23 cellular contexts compared by ENCODE assay signal in the genomic region with DNA sequence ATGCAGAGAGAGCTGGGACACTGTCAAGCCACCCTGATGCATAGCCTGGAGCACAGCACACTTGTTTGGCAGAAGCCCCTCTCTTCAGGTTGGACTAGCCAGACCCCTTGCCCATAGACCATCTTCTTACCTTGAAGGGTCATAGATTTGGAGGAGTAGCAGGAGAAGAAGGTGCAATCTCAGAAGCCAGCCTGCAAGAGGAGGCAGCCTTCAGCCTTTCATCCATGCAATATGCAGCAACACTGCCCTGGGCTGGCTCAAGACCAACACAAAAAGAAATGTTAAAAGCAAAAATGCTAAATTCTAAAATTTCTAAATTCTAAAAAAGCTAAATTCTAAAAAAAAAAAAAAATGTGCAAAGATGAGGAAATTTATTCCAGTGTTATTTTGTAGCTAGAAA. TPM values are rescaled to one million over a fixed set of nuclear protein-coding genes. Genes with fewer than 3 reads are reported as not detected.
"Had no signal": no experiment of that assay in that cellular context is flagged by ENCODE, and none has a peak within 500 bp of the region (broad histone marks: within the 10 kb centered on the region; RNA-seq: fewer than 3 reads in every experiment).

No MANE protein-coding gene starts in this region.

- H3K27ac Mint-ChIP-seq: activated B cell treated with CpG ODN at 0.5 μM for 24 hours; activated naive CD4-positive, alpha-beta T cell treated with anti-CD3 and anti-CD28 coated beads, Interleukin-2, amount 10 ng/mL, durations not matched to agents 7 days and 5 days; activated T-helper 1 cell treated with anti-CD3 and anti-CD28 coated beads, Interleukin-12 subunit alpha, Interleukin-12 subunit beta, Interleukin-2, Interleukin-4 antibody, amounts not matched to agents 30 ng/mL and 10 ng/mL and 1 ng/mL, durations not matched to agents 14 hours and 24 hours and 36 hours; stimulated activated naive B cell treated with anti-CD40 and anti-IgM and Interleukin-4, amounts not matched to agents 10 μg/mL and 1 μg/mL and 100 μg/mL, for 72 hours had no signal

- H3K4me1 Mint-ChIP-seq: neural crest cell had no signal

- H3K4me3 Mint-ChIP-seq: activated B cell treated with CpG ODN at 0.5 μM for 24 hours; activated naive CD4-positive, alpha-beta T cell treated with anti-CD3 and anti-CD28 coated beads, Interleukin-2, amount 10 ng/mL, durations not matched to agents 7 days and 5 days; activated T-helper 1 cell treated with anti-CD3 and anti-CD28 coated beads, Interleukin-12 subunit alpha, Interleukin-12 subunit beta, Interleukin-2, Interleukin-4 antibody, amounts not matched to agents 30 ng/mL and 10 ng/mL and 1 ng/mL, durations not matched to agents 14 hours and 24 hours and 36 hours; effector memory CD8-positive, alpha-beta T cell; immature natural killer cell; neural crest cell; stimulated activated naive B cell treated with anti-CD40 and anti-IgM and Interleukin-4, amounts not matched to agents 10 μg/mL and 1 μg/mL and 100 μg/mL, for 72 hours had no signal

- H3K9me3 Mint-ChIP-seq: activated B cell treated with CpG ODN at 0.5 μM for 24 hours; activated naive CD4-positive, alpha-beta T cell treated with anti-CD3 and anti-CD28 coated beads, Interleukin-2, amount 10 ng/mL, durations not matched to agents 7 days and 5 days; activated T-helper 1 cell treated with anti-CD3 and anti-CD28 coated beads, Interleukin-12 subunit alpha, Interleukin-12 subunit beta, Interleukin-2, Interleukin-4 antibody, amounts not matched to agents 30 ng/mL and 10 ng/mL and 1 ng/mL, durations not matched to agents 14 hours and 24 hours and 36 hours; effector memory CD8-positive, alpha-beta T cell; immature natural killer cell; neural crest cell; stimulated activated naive B cell treated with anti-CD40 and anti-IgM and Interleukin-4, amounts not matched to agents 10 μg/mL and 1 μg/mL and 100 μg/mL, for 72 hours had no signal

- ATAC-seq: effector memory CD8-positive, alpha-beta T cell; heart left ventricle; left colon; stimulated activated naive B cell treated with anti-CD40 and anti-IgM and Interleukin-4, amounts not matched to agents 10 μg/mL and 1 μg/mL and 100 μg/mL, for 72 hours had no signal

- H3K27me3 Mint-ChIP-seq: activated B cell treated with CpG ODN at 0.5 μM for 24 hours; activated naive CD4-positive, alpha-beta T cell treated with anti-CD3 and anti-CD28 coated beads, Interleukin-2, amount 10 ng/mL, durations not matched to agents 7 days and 5 days; effector memory CD8-positive, alpha-beta T cell; stimulated activated naive B cell treated with anti-CD40 and anti-IgM and Interleukin-4, amounts not matched to agents 10 μg/mL and 1 μg/mL and 100 μg/mL, for 72 hours had no signal

- DNase-seq: activated B cell treated with CpG ODN at 0.5 μM for 24 hours; activated effector memory CD4-positive, alpha-beta T cell treated with anti-CD3 and anti-CD28 coated beads, Interleukin-2, amount 50 U/mL, for 16 hours; activated naive CD4-positive, alpha-beta T cell treated with anti-CD3 and anti-CD28 coated beads, Interleukin-2, amount 10 ng/mL, durations not matched to agents 7 days and 5 days; activated T-cell treated with anti-CD3 and anti-CD28 coated beads for 4 hours; cerebellar nuclear complex; effector memory CD8-positive, alpha-beta T cell; heart left ventricle; hypothalamus; immature natural killer cell; kidney; left colon; mammary epithelial cell; occipital lobe; stimulated activated CD4-positive, alpha-beta T cell treated with anti-CD3 and anti-CD28 coated beads, Interleukin-15, amount 100 ng/mL, for 24 hours; stimulated activated CD4-positive, alpha-beta T cell treated with anti-CD3 and anti-CD28 coated beads, Interleukin-2, amount 100 ng/mL, for 24 hours; stimulated activated naive B cell treated with anti-CD40 and anti-IgM and Interleukin-4, amounts not matched to agents 10 μg/mL and 1 μg/mL and 100 μg/mL, for 72 hours; stomach; thyroid gland; upper lobe of left lung had no signal

RNA-seq across cellular contexts. Expression of gene IQCN, which starts 4.9 kb away (rescaled TPM):
- total RNA-seq: pulmonary artery endothelial cell had no signal

RNA-seq across cellular contexts. Expression of gene PDE4C, which starts 43.1 kb away (rescaled TPM):
- total RNA-seq: activated B cell treated with CpG ODN at 0.5 μM for 24 hours; activated T-helper 1 cell treated with anti-CD3 and anti-CD28 coated beads, Interleukin-12 subunit alpha, Interleukin-12 subunit beta, Interleukin-2, Interleukin-4 antibody, amounts not matched to agents 30 ng/mL and 10 ng/mL and 1 ng/mL, durations not matched to agents 14 hours and 24 hours and 36 hours; mammary epithelial cell; T-helper 2 cell treated with Interferon-gamma antibody and Interleukin-4, amounts not matched to agents 100 ng/mL and 5 ng/mL, for 36 hours had no signal
- polyA plus RNA-seq: immature natural killer cell, mammary epithelial cell had no signal
